36 cellular contexts compared by ENCODE assay signal in the genomic region with DNA sequence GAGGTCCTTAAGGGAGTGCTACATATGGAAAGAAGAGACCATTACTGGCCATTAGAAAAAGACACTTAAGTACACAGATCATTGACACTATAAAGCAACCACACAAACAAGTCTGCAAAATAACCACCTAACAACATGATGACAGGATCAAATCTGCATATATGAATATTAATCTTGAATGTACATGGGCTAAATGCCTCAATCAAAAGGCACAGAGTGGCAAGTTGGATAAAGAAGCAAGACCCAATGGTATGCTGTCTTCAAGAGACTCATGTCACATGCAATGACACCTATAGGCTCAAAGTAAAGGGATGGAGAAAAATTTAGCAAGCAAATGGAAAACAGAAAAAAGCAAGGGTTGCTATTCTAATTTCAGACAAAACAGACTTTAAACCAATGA. TPM values are rescaled to one million over a fixed set of nuclear protein-coding genes. Genes with fewer than 3 reads are reported as not detected.
DNase-seq lines count a peak whose midpoint lies in the region; ATAC-seq, FAIRE-seq and TF ChIP-seq lines count a peak whose summit lies in the region.
"Had no signal": no experiment of that assay in that cellular context is flagged by ENCODE, and none has a peak within 500 bp of the region (broad histone marks: within the 10 kb centered on the region; RNA-seq: fewer than 3 reads in every experiment).

No MANE protein-coding gene starts in this region.

- no TSS peak for BruUV-seq in GM12878 (replicated peaks; lab: Mats Ljungman, UMichigan)
- BruUV-seq in PC-9 (replicated peaks; lab: Mats Ljungman, UMichigan) = no TSS peak

- H3K27ac ChIP-seq in HEK293 (ENCODE audit: extremely low read depth, low read depth, low read length) (no peak overlapping the region), GM12878 (ENCODE audit: control insufficient read depth, insufficient read depth) (no peak overlapping the region), endodermal cell (ENCODE audit: low read depth, low read length) (no peak overlapping the region), PC-9 (no peak overlapping the region)
- H3K27ac ChIP-seq: 22Rv1; A549; BLaER1; BLaER1 treated with 17β-estradiol and CSF1 and Interleukin-3, amounts not matched to agents 10 nM and 100 nM; C4-2B had no signal

- TF ChIP-seq RAD21 in GM12878 (IDR thresholded peaks at IDR 0.05; ENCODE audit: insufficient read depth, low read depth, low read length) = no peak

- H3K27me3 ChIP-seq in GM12878 (replicated peaks in 1 of 2; ENCODE audit: control insufficient read depth in 2 of 2, insufficient read depth in 2 of 2, low read length in 1 of 2) = no peaks in the 10 kb centered on the region
- no peaks in the 10 kb centered on the region for H3K27me3 ChIP-seq in endodermal cell (ENCODE audit: control insufficient read depth, insufficient read depth, low read length, poor library complexity, severe bottlenecking)
- H3K27me3 ChIP-seq in PC-9 (ENCODE audit: insufficient read depth, low read depth) = no peaks in the 10 kb centered on the region
- H3K27me3 ChIP-seq: BE2C; BLaER1; BLaER1 treated with 17β-estradiol and CSF1 and Interleukin-3, amounts not matched to agents 10 nM and 100 nM had no signal

- in situ Hi-C loops in GM12878 (cut with MboI) = no loop called here

- no peak for FAIRE-seq in GM12878 (lab: Jason Lieb, UNC)
- FAIRE-seq: A204.1, A549, D721Med had no signal

- H3K27ac Mint-ChIP-seq in endodermal cell = no peak overlapping the region
- H3K27ac Mint-ChIP-seq: B cell; CD14-positive monocyte; CD4-positive, alpha-beta T cell; CD4-positive, CD25-positive, alpha-beta regulatory T cell; CD8-positive, alpha-beta T cell had no signal

- H3K4me2 ChIP-seq in GM12878 (ENCODE audit: control insufficient read depth, insufficient read depth) (no peak overlapping the region), PC-9 (no peak overlapping the region)
- H3K4me2 ChIP-seq: A549; BLaER1; BLaER1 treated with 17β-estradiol and CSF1 and Interleukin-3, amounts not matched to agents 10 nM and 100 nM had no signal

- no peaks in the 10 kb centered on the region for H3K79me2 ChIP-seq in GM12878 (ENCODE audit: control insufficient read depth, insufficient read depth, low read length)
- H3K79me2 ChIP-seq in PC-9 (ENCODE audit: low read depth) = no peaks in the 10 kb centered on the region

- no peaks in the 10 kb centered on the region for H3K27me3 Mint-ChIP-seq in endodermal cell (ENCODE audit: insufficient read depth)
- H3K27me3 Mint-ChIP-seq: B cell; CD4-positive, alpha-beta memory T cell; CD4-positive, alpha-beta T cell; CD4-positive, CD25-positive, alpha-beta regulatory T cell had no signal

- no peak overlapping the region for H3K4me3 Mint-ChIP-seq in endodermal cell
- H3K4me3 Mint-ChIP-seq: B cell; CD14-positive monocyte; CD4-positive, alpha-beta T cell; CD4-positive, CD25-positive, alpha-beta regulatory T cell; CD8-positive, alpha-beta memory T cell; CD8-positive, alpha-beta T cell had no signal

- DNase-seq in HEK293T (ENCODE audit: extremely low spot score) (no peak), GM12878 (ENCODE audit: low read depth, low spot score) (no peak), endodermal cell (no peak), glomerular visceral epithelial cell (ENCODE audit: extremely low spot score) (no peak), AML-193 (lab: John Stamatoyannopoulos, UW) (no peak), PC-9 (no peak)
- DNase-seq: 8988T; ACHN; BE2C; C1 segment of cervical spinal cord; Caco-2; Calu3; CD4-positive, alpha-beta memory T cell; CD4-positive, alpha-beta T cell; CD4-positive, CD25-positive, alpha-beta regulatory T cell; CD8-positive, alpha-beta memory T cell; CD8-positive, alpha-beta T cell; COR-L47; DMS 273 treated with DMSO at 0.1 percent for 48 hours; DMS153; DMS53; DMS79; DMS79 treated with DMSO at 0.1 percent for 48 hours; DND-41; EL had no signal

- no peaks in the 10 kb centered on the region for H4K20me1 ChIP-seq in GM12878 (ENCODE audit: control insufficient read depth, insufficient read depth)
- no peaks in the 10 kb centered on the region for H4K20me1 ChIP-seq in PC-9 (ENCODE audit: insufficient read depth)
- H4K20me1 ChIP-seq: BLaER1; BLaER1 treated with 17β-estradiol and CSF1 and Interleukin-3, amounts not matched to agents 10 nM and 100 nM had no signal

- SMC1A ChIA-PET in GM12878 (lab: Charles Lee; ENCODE audit: uncharacterized antibody, unreplicated experiment) = interaction anchor here (0.6 kb wide), 1 partner anchor 12 kb away, joined by 3 read pairs; no protein-coding TSS in a partner anchor

- TF ChIP-seq CTCF in HEK293 (tag by site-specific recombination; IDR thresholded peaks at IDR 0.05) = no peak
- no peak for TF ChIP-seq CTCF in GM12878 (IDR thresholded peaks at IDR 0.05 in 2 of 3, conservative IDR thresholded peaks at IDR 0.05 in 1 of 3; ENCODE audit: control insufficient read depth in 2 of 3, extremely low read depth in 1 of 3, insufficient read depth in 1 of 3, low read depth in 3 of 3, low read length in 3 of 3)
- TF ChIP-seq CTCF in endodermal cell (conservative IDR thresholded peaks at IDR 0.05) = no peak
- no peak for TF ChIP-seq CTCF in PC-9 (conservative IDR thresholded peaks at IDR 0.05)

- H3K9me3 ChIP-seq in HEK293 (ENCODE audit: control insufficient read depth, insufficient read depth, low read depth, low read length) (no peaks in the 10 kb centered on the region), GM12878 (replicated peaks; ENCODE audit: control insufficient read depth, insufficient read depth, low read length) (peaks cover 14% of the 10 kb centered on the region), endodermal cell (ENCODE audit: control insufficient read depth, low read length) (peaks cover 55% of the 10 kb centered on the region), PC-9 (ENCODE audit: insufficient read depth, low read depth) (peaks cover 23% of the 10 kb centered on the region)
- H3K9me3 ChIP-seq: BE2C had no signal

- POLR2A ChIA-PET in HEK293 (lab: Yijun Ruan, JAX) = no interaction called here
- POLR2A ChIA-PET in HEK293T (lab: Yijun Ruan, JAX) = no interaction called here
- POLR2A ChIA-PET in GM12878 (lab: Charles Lee) = no interaction called here
- POLR2A ChIA-PET in PC-9 (lab: Charles Lee; ENCODE audit: unreplicated experiment) = no interaction called here

- H2AFZ ChIP-seq in GM12878 (ENCODE audit: control insufficient read depth, low read depth, low read length) (no peak overlapping the region), PC-9 (no peak overlapping the region)

- peaks cover 15% of the 10 kb centered on the region for H3K36me3 Mint-ChIP-seq in endodermal cell (ENCODE audit: low read depth)

- CTCF ChIA-PET in HEK293 (lab: Yijun Ruan, JAX) (no interaction called here), HEK293T (lab: Yijun Ruan, JAX) (no interaction called here), GM12878 (lab: Yijun Ruan, JAX) (no interaction called here), PC-9 (lab: Charles Lee) (no interaction called here)

- H3K9ac ChIP-seq in GM12878 (ENCODE audit: control insufficient read depth, insufficient read depth, low read length) = no peak overlapping the region
- H3K9ac ChIP-seq in endodermal cell (ENCODE audit: extremely low read depth, low read length, poor library complexity, severe bottlenecking) = no peak overlapping the region
- H3K9ac ChIP-seq: BLaER1; BLaER1 treated with 17β-estradiol and CSF1 and Interleukin-3, amounts not matched to agents 10 nM and 100 nM had no signal

- no peaks in the 10 kb centered on the region for H3K4me1 Mint-ChIP-seq in endodermal cell
- H3K4me1 Mint-ChIP-seq: B cell, CD14-positive monocyte had no signal

- no peaks in the 10 kb centered on the region; the same call in 1 of the 2 replicates for H3F3A ChIP-seq in PC-9 (ENCODE audit: insufficient read depth, low read depth)

- TF ChIP-seq EP300 in GM12878 (IDR thresholded peaks at IDR 0.05; ENCODE audit: borderline replicate concordance in 1 of 2, control insufficient read depth in 1 of 2, low read depth in 2 of 2, low read length in 2 of 2) = no peak

- H3K9me2 ChIP-seq in PC-9 (ENCODE audit: insufficient read depth) = no peaks in the 10 kb centered on the region

- intact Hi-C loops in GM12878 (cut with micrococcal nuclease; ENCODE audit: unreplicated experiment) = no loop called here
- intact Hi-C loops in PC-9 (cut with micrococcal nuclease; ENCODE audit: unreplicated experiment) = no loop called here

- ATAC-seq in GM12878 = no peak
- ATAC-seq in GM19324 (IDR thresholded peaks at IDR 0.05; ENCODE audit: low FRiP score, unreplicated experiment) = no peak
- ATAC-seq: A549; CD8-positive, alpha-beta T cell had no signal

- TF ChIP-seq POLR2A in GM12878 (IDR thresholded peaks at IDR 0.05; ENCODE audit: low read depth, low read length) = no peak

- H3K4me3 ChIP-seq in HEK293 (ENCODE audit: low read depth, low read length) = no peak overlapping the region
- no peak overlapping the region for H3K4me3 ChIP-seq in GM12878
- peak overlapping the region; percentile 70 for H3K4me3 ChIP-seq in endodermal cell (ENCODE audit: low read length)
- no peak overlapping the region for H3K4me3 ChIP-seq in PC-9
- H3K4me3 ChIP-seq: A549; BLaER1; BLaER1 treated with 17β-estradiol and CSF1 and Interleukin-3, amounts not matched to agents 10 nM and 100 nM had no signal

- H3K9me3 Mint-ChIP-seq in endodermal cell = peaks cover 75% of the 10 kb centered on the region

- H3K36me3 ChIP-seq in HEK293 (ENCODE audit: control insufficient read depth in 2 of 2, insufficient read depth in 1 of 2, low read length in 2 of 2) (no peaks in the 10 kb centered on the region), GM12878 (ENCODE audit: control insufficient read depth in 2 of 2, insufficient read depth in 2 of 2, low read length in 1 of 2) (no peaks in the 10 kb centered on the region; a peak in 1 of 4 replicates), endodermal cell (ENCODE audit: control insufficient read depth, insufficient read depth, low read length) (no peaks in the 10 kb centered on the region), PC-9 (ENCODE audit: low read depth) (no peaks in the 10 kb centered on the region)
- H3K36me3 ChIP-seq: BE2C had no signal

- H3K4me1 ChIP-seq in HEK293 (ENCODE audit: control insufficient read depth, insufficient read depth, low read length) = no peaks in the 10 kb centered on the region
- no peaks in the 10 kb centered on the region for H3K4me1 ChIP-seq in GM12878 (ENCODE audit: control insufficient read depth, insufficient read depth, low read length)
- no peaks in the 10 kb centered on the region for H3K4me1 ChIP-seq in endodermal cell (ENCODE audit: control insufficient read depth, insufficient read depth, low read length)
- H3K4me1 ChIP-seq in PC-9 (replicated peaks; ENCODE audit: insufficient read depth) = 0 out of 2 replicates have a peak, but pooled peaks cover 9% of the 10 kb centered on the region
- H3K4me1 ChIP-seq: A549, BE2C, BLaER1 had no signal

- RAD21 ChIA-PET in GM12878 (lab: Charles Lee; ENCODE audit: unreplicated experiment) = no interaction called here

RNA-seq across cellular contexts. Expression of gene CCNL1, which starts 28.4 kb away (rescaled TPM):
- 786 and 840 TPM in 2 replicates for total RNA-seq in GM12878 (2013; cell fraction: nucleolus; rRNA removed)
- total RNA-seq in GM12878 (2014; rRNA removed) (173 and 180 TPM in 2 replicates), GM12878 (2014; rRNA removed; fragmentation: Illumina TruSeq; extraction: Trizol) (125 and 134 TPM in 2 replicates), GM12878 (2021) (105 and 107 TPM in 2 replicates), endodermal cell (100 to 1,000 TPM in 1 of 2 donors, 10 to 100 TPM in 1; 97.4 to 128 TPM), PC-9 (2021) (91.3 and 101 TPM in 2 replicates)
- polyA plus RNA-seq in GM12878 (2011; ENCODE audit: low read depth) = 92.3 TPM
- polyA plus RNA-seq in GM12878 (2011; rRNA removed) (174 and 236 TPM in 2 replicates), GM12878 (2014; fragmentation: Illumina TruSeq; extraction: Trizol) (119 and 153 TPM in 2 replicates), GM12878 (2014; fragmentation: Nextera tagmentation; extraction: Ambion mirVana) (10 to 100 TPM; 22.2 to 39.8 TPM), GM12878 (2014; rRNA removed) (127 and 135 TPM in 2 replicates), GM12878 (2016; fragmentation: Nextera tagmentation; extraction: Ambion mirVana) (100 to 1,000 TPM in 1 of 2 experiments, 10 to 100 TPM in 1; 85.1 to 111 TPM)
- 54.9 and 72.4 TPM in 2 replicates for polyA plus RNA-seq in GM12878 (2011; cell fraction: cytosol; rRNA removed)
- polyA plus RNA-seq in GM12878 (2011; cell fraction: nucleus; rRNA removed) = 732 and 1,003 TPM in 2 replicates
- 101 and 129 TPM in 2 replicates for polyA plus RNA-seq in GM12878 (2012)
- 159 and 190 TPM in 2 replicates for polyA minus RNA-seq in GM12878 (2011; rRNA and poly(A)+ RNA removed)
- polyA minus RNA-seq in GM12878 (2011; cell fraction: cytosol; rRNA and poly(A)+ RNA removed) = 50.1 and 54.2 TPM in 2 replicates
- polyA minus RNA-seq in GM12878 (2011; cell fraction: nucleus; rRNA and poly(A)+ RNA removed) = 1,045 and 1,316 TPM in 2 replicates
- polyA plus RNA-seq in endodermal cell (2013, experiment 1 of 2) = 100 TPM
- 80.9 TPM for polyA plus RNA-seq in endodermal cell (2013, experiment 2 of 2)
